ENCODE assay signal across 6 cellular contexts in the genomic region with DNA sequence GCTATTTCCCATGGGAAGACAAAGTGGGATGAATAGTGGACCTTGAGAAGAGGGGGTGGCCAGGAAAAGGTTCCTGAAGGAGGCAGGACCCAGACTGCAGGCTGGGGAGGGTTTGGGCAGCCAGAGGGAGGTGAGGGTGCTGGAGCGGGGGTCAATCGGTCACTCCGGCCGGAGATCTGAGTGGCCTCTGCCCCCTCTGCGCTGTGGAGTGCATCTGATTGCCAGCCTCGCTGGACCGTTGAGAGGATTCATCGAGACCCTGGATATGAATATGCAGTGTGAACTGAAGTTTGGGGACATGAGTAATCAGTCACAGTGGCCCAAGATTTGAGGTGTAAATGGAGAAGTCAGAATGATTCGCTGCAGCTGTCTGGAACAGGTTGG. TPM values are rescaled to one million over a fixed set of nuclear protein-coding genes. Genes with fewer than 3 reads are reported as not detected.
DNase-seq lines count a peak whose midpoint lies in the region; ATAC-seq and TF ChIP-seq lines count a peak whose summit lies in the region.

No MANE protein-coding gene starts in this region.

- no peak for TF ChIP-seq POLR2A in prostate gland (IDR thresholded peaks at IDR 0.05)

- peaks cover 43% of the 10 kb centered on the region for H3K79me2 ChIP-seq in Karpas-422 (ENCODE audit: low read length)

- intact Hi-C loops in dorsolateral prefrontal cortex (cut with DNase I) (loop anchor here in 1 of 2 donors (5.0 to 10.0 kb wide), 2 partner anchors 48 to 491 kb away; a partner anchor contains a TSS), prostate gland (cut with DNase I) (no loop called here)

- H3K4me2 ChIP-seq in Karpas-422 (ENCODE audit: low read depth, low read length, poor library complexity, severe bottlenecking), result peak overlapping the region; percentile 96

- ATAC-seq in HG02870 (IDR thresholded peaks at IDR 0.05; ENCODE audit: unreplicated experiment) (no peak), HG03432 (IDR thresholded peaks at IDR 0.05; ENCODE audit: unreplicated experiment) (no peak)

- 4% methylated on average over 9 of the region's 9 CpGs for WGBS in prostate gland

- H3K9me3 ChIP-seq in Karpas-422 (ENCODE audit: low read length) (no peaks in the 10 kb centered on the region), prostate gland (no peaks in the 10 kb centered on the region)

- DNase-seq in Karpas-422 (peak; percentile 64), dorsolateral prefrontal cortex (no peak), prostate gland (ENCODE audit: low spot score) (no peak)
- DNase-seq in NK-92 treated with Interleukin-12 subunit alpha and Interleukin-12 subunit beta, amount 100 ng/mL, for 24 hours (lab: John Stamatoyannopoulos, UW), result no peak

- no peaks in the 10 kb centered on the region for H3K9me2 ChIP-seq in Karpas-422 (replicated peaks; ENCODE audit: insufficient read depth, low read length)

- no peak overlapping the region for H2AFZ ChIP-seq in Karpas-422 (ENCODE audit: low read length)

- peak overlapping the region; percentile 99 for H3K9ac ChIP-seq in Karpas-422 (ENCODE audit: low read length)

- TF ChIP-seq CTCF in dorsolateral prefrontal cortex (IDR thresholded peaks at IDR 0.05 in 54 of 56, conservative IDR thresholded peaks at IDR 0.05 in 2 of 56; ENCODE audit: low read depth in 1 of 56, partially characterized antibody in 56 of 56) (no peak), prostate gland (IDR thresholded peaks at IDR 0.05) (no peak)

- H3K4me1 ChIP-seq in Karpas-422 (ENCODE audit: low read length) (peaks cover 43% of the 10 kb centered on the region), prostate gland (replicated peaks) (peaks cover 18% of the 10 kb centered on the region)

- peaks cover 7% of the 10 kb centered on the region for H3K36me3 ChIP-seq in Karpas-422 (ENCODE audit: insufficient read depth, low read length)
- H3K36me3 ChIP-seq in prostate gland, result no peaks in the 10 kb centered on the region

- H3K4me3 ChIP-seq in Karpas-422 (ENCODE audit: low read length), result peak overlapping the region; percentile 93
- peak overlapping the region; percentile 68 to 100 (median 96) for H3K4me3 ChIP-seq in dorsolateral prefrontal cortex
- H3K4me3 ChIP-seq in prostate gland, result peak overlapping the region; percentile 94 to 99

- H3K27me3 ChIP-seq in Karpas-422 (ENCODE audit: low read length) (no peaks in the 10 kb centered on the region), dorsolateral prefrontal cortex (no peaks in the 10 kb centered on the region), prostate gland (replicated peaks; ENCODE audit: insufficient read depth) (no peaks in the 10 kb centered on the region)

- H3K27ac ChIP-seq in Karpas-422 (ENCODE audit: low read length) (peak overlapping the region; percentile 67), dorsolateral prefrontal cortex (peak overlapping the region; percentile 63 to 98 (median 90)), prostate gland (peak overlapping the region; percentile 93 to 96)

- H4K20me1 ChIP-seq in Karpas-422 (ENCODE audit: insufficient read depth, low read depth, low read length), result no peaks in the 10 kb centered on the region; the same call in 1 of the 2 replicates

RNA-seq across cellular contexts. Expression of a gene that starts 5.5 kb away (rescaled TPM):
- 44.3 and 47.5 TPM in 2 replicates for total RNA-seq in Karpas-422 (2014; rRNA removed; shearing (Covaris generic); ENCODE audit: low replicate concordance)
- total RNA-seq in dorsolateral prefrontal cortex (10 to 100 TPM; 28.3 to 56.4 (median 40.1) TPM), prostate gland (10 to 100 TPM; 49.7 to 70.5 TPM)

RNA-seq across cellular contexts. Expression of a gene that starts 8.1 kb away (rescaled TPM):
- total RNA-seq in Karpas-422 (2014; rRNA removed; shearing (Covaris generic); ENCODE audit: low replicate concordance), result 119 and 128 TPM in 2 replicates
- total RNA-seq in dorsolateral prefrontal cortex (10 to 100 TPM in 48 of 120 experiments, 1 to 10 TPM in 72; 5.2 to 15.2 (median 9.6) TPM), prostate gland (10 to 100 TPM; 19.7 to 20.6 TPM)

RNA-seq across cellular contexts. Expression of a gene that starts 11.0 kb away (rescaled TPM):
- total RNA-seq in Karpas-422 (2014; rRNA removed; shearing (Covaris generic); ENCODE audit: low replicate concordance), result 2.8 and 3.5 TPM in 2 replicates
- 1 to 10 TPM; 2.2 to 7.7 (median 4.4) TPM for total RNA-seq in dorsolateral prefrontal cortex
- 10 to 100 TPM in 1 of 2 donors, 1 to 10 TPM in 1; 8.9 to 17.2 TPM for total RNA-seq in prostate gland

RNA-seq across cellular contexts. Expression of a gene that starts 12.7 kb away (rescaled TPM):
- 26.2 and 54.8 TPM in 2 replicates for total RNA-seq in Karpas-422 (2014; rRNA removed; shearing (Covaris generic); ENCODE audit: low replicate concordance)
- total RNA-seq in dorsolateral prefrontal cortex (10 to 100 TPM; 20.1 to 58.1 (median 36.1) TPM), prostate gland (10 to 100 TPM; 17.7 to 70.2 TPM)

RNA-seq across cellular contexts. Expression of a gene that starts 19.5 kb away (rescaled TPM):
- 107 and 272 TPM in 2 replicates for total RNA-seq in Karpas-422 (2014; rRNA removed; shearing (Covaris generic); ENCODE audit: low replicate concordance)
- 100 to 1,000 TPM in 114 of 120 experiments, 10 to 100 TPM in 6; 93.5 to 161 (median 125) TPM for total RNA-seq in dorsolateral prefrontal cortex
- 100 to 1,000 TPM in 1 of 2 donors, 10 to 100 TPM in 1; 99.2 to 224 TPM for total RNA-seq in prostate gland
